ENCODE assay signal across 1 cellular context in the genomic region with DNA sequence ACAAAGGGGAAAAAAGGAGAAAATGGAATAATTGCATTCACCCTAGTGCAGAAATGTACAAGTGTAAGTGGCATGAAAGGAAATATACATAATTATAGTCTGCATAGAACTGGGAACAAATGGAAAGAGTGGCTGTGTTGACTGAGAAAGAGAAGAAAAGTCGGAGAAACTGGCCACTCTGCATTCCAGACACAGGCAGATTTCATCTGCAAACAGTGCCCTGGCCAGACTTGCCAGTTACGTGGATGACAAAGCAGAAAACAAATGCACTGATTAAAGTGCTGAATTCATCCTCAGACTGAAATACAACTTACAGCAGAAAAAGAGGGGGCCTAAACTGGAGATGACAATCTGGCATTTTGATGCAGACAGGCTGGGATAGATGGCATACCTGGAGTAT.
TF ChIP-seq lines count a peak whose summit lies in the region.

No MANE protein-coding gene starts in this region.

TF ChIP-seq in WTC11, 78 proteins besides CTCF, POLR2A, EP300 and RAD21 (continued from another document):
- TF ChIP-seq, protein P1, sequence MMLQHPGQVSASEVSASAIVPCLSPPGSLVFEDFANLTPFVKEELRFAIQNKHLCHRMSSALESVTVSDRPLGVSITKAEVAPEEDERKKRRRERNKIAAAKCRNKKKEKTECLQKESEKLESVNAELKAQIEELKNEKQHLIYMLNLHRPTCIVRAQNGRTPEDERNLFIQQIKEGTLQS (CRISPR knock-in tag; conservative IDR thresholded peaks at IDR 0.05): no peak
- TF ChIP-seq, protein P2, sequence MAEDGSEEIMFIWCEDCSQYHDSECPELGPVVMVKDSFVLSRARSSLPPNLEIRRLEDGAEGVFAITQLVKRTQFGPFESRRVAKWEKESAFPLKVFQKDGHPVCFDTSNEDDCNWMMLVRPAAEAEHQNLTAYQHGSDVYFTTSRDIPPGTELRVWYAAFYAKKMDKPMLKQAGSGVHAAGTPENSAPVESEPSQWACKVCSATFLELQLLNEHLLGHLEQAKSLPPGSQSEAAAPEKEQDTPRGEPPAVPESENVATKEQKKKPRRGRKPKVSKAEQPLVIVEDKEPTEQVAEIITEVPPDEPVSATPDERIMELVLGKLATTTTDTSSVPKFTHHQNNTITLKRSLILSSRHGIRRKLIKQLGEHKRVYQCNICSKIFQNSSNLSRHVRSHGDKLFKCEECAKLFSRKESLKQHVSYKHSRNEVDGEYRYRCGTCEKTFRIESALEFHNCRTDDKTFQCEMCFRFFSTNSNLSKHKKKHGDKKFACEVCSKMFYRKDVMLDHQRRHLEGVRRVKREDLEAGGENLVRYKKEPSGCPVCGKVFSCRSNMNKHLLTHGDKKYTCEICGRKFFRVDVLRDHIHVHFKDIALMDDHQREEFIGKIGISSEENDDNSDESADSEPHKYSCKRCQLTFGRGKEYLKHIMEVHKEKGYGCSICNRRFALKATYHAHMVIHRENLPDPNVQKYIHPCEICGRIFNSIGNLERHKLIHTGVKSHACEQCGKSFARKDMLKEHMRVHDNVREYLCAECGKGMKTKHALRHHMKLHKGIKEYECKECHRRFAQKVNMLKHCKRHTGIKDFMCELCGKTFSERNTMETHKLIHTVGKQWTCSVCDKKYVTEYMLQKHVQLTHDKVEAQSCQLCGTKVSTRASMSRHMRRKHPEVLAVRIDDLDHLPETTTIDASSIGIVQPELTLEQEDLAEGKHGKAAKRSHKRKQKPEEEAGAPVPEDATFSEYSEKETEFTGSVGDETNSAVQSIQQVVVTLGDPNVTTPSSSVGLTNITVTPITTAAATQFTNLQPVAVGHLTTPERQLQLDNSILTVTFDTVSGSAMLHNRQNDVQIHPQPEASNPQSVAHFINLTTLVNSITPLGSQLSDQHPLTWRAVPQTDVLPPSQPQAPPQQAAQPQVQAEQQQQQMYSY (CRISPR knock-in tag; IDR thresholded peaks at IDR 0.05): no peak
- no peak for TF ChIP-seq IRF2 (CRISPR knock-in tag; IDR thresholded peaks at IDR 0.05; ENCODE audit: borderline replicate concordance, low read depth)
- TF ChIP-seq, protein P3, sequence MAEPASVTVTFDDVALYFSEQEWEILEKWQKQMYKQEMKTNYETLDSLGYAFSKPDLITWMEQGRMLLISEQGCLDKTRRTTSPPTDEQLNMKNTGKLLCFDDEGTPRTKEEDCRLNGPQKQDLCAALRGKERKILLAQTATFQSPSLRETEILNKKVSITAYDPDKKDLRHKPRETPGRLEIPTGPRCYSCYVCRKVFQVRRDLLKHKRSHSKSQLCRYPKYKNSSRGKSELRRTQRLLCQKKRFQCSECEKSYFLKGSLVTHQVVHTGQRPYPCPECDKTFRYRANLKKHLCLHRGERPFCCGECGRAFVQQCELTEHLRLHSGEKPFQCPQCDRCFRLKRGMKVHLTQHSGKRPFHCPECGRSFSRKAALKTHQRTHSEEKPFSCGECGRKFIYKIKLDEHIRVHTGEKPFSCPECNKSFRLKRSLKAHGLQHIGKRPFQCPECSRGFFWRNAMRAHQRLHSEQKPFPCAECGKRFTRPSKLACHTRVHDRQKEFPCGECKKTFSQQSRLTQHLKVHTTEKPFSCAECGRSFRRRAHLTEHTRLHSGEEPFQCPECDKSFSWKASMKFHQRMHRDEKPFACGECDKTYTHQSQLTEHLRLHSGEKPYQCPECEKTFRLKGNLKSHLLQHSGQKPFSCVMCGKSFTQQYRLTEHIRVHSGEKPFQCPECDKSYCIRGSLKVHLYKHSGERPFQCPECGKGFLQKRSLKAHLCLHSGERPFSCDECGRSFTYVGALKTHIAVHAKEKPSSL (CRISPR knock-in tag; conservative IDR thresholded peaks at IDR 0.05): no peak
- TF ChIP-seq, protein P4, sequence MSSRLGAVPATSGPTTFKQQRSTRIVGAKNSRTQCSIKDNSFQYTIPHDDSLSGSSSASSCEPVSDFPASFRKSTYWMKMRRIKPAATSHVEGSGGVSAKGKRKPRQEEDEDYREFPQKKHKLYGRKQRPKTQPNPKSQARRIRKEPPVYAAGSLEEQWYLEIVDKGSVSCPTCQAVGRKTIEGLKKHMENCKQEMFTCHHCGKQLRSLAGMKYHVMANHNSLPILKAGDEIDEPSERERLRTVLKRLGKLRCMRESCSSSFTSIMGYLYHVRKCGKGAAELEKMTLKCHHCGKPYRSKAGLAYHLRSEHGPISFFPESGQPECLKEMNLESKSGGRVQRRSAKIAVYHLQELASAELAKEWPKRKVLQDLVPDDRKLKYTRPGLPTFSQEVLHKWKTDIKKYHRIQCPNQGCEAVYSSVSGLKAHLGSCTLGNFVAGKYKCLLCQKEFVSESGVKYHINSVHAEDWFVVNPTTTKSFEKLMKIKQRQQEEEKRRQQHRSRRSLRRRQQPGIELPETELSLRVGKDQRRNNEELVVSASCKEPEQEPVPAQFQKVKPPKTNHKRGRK (CRISPR knock-in tag; IDR thresholded peaks at IDR 0.05; ENCODE audit: borderline replicate concordance): no peak
- TF ChIP-seq CBFB (CRISPR knock-in tag; IDR thresholded peaks at IDR 0.05; ENCODE audit: low read depth): no peak
